In the genomic region with DNA sequence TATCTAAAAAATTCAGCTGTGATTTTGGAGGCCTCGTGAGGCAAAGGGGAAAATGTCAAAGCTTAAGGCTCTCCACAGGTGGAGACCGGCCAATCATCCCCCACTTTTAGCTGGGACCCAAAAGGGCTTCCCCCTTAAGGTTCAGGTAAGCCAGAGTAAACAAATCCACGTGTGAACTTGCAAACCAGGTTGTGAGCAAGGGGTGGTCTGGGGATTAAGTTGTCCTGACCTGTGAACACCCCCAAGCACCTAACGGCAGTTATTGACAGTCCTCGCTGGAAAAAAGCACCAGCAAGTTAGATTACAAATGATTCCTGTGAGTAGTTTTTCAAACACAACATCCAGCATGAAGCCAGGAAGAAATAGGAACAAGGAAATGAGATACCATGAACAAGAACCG, we compare ENCODE assay signal across 21 cellular contexts. TPM values are rescaled to one million over a fixed set of nuclear protein-coding genes. Genes with fewer than 3 reads are reported as not detected.
A peak's percentile ranks its signal among the peaks of the same experiment; 100 is the strongest.
DNase-seq lines count a peak whose midpoint lies in the region; ATAC-seq and TF ChIP-seq lines count a peak whose summit lies in the region.
"Had no signal": no experiment of that assay in that cellular context is flagged by ENCODE, and none has a peak within 500 bp of the region (broad histone marks: within the 10 kb centered on the region; RNA-seq: fewer than 3 reads in every experiment).

No MANE protein-coding gene starts in this region.

- H3K4me3 Mint-ChIP-seq in activated CD4-positive, alpha-beta T cell treated with anti-CD3 and anti-CD28 coated beads, Interleukin-2, amount 10 ng/mL, durations not matched to agents 7 days and 5 days = no peak overlapping the region
- no peak overlapping the region for H3K4me3 Mint-ChIP-seq in central memory CD8-positive, alpha-beta T cell
- no peak overlapping the region for H3K4me3 Mint-ChIP-seq in osteocyte (ENCODE audit: unreplicated experiment)
- H3K4me3 Mint-ChIP-seq: CD8-positive, alpha-beta memory T cell had no signal

- H3K4me1 ChIP-seq in BLaER1 treated with 17β-estradiol and CSF1 and Interleukin-3, amounts not matched to agents 10 nM and 100 nM = peaks cover 37 to 74% (median 56%) of the 10 kb centered on the region in 10 experiments

- peak overlapping the region in 7 of 11 experiments; percentile 18 to 47 (median 31); a peak in 9 of 22 replicates for H3K9ac ChIP-seq in BLaER1 treated with 17β-estradiol and CSF1 and Interleukin-3, amounts not matched to agents 10 nM and 100 nM

- H3K27me3 ChIP-seq in BLaER1 treated with 17β-estradiol and CSF1 and Interleukin-3, amounts not matched to agents 10 nM and 100 nM = no peaks in the 10 kb centered on the region

- no peaks in the 10 kb centered on the region for H3K36me3 Mint-ChIP-seq in activated CD4-positive, alpha-beta T cell treated with anti-CD3 and anti-CD28 coated beads, Interleukin-2, amount 10 ng/mL, durations not matched to agents 7 days and 5 days (ENCODE audit: low read depth)
- no peaks in the 10 kb centered on the region for H3K36me3 Mint-ChIP-seq in central memory CD8-positive, alpha-beta T cell (ENCODE audit: insufficient read depth)
- H3K36me3 Mint-ChIP-seq in osteocyte (ENCODE audit: unreplicated experiment) = no peaks in the 10 kb centered on the region
- H3K36me3 Mint-ChIP-seq: CD8-positive, alpha-beta memory T cell had no signal

- peaks cover 6% of the 10 kb centered on the region for H3K27me3 Mint-ChIP-seq in activated CD4-positive, alpha-beta T cell treated with anti-CD3 and anti-CD28 coated beads, Interleukin-2, amount 10 ng/mL, durations not matched to agents 7 days and 5 days
- H3K27me3 Mint-ChIP-seq in central memory CD8-positive, alpha-beta T cell = peaks cover 31% of the 10 kb centered on the region
- H3K27me3 Mint-ChIP-seq in osteocyte (ENCODE audit: unreplicated experiment) = peaks cover 3% of the 10 kb centered on the region

- H3K4me1 Mint-ChIP-seq in activated CD4-positive, alpha-beta T cell treated with anti-CD3 and anti-CD28 coated beads, Interleukin-2, amount 10 ng/mL, durations not matched to agents 7 days and 5 days = peaks cover 22% of the 10 kb centered on the region
- H3K4me1 Mint-ChIP-seq in central memory CD8-positive, alpha-beta T cell = no peaks in the 10 kb centered on the region
- H3K4me1 Mint-ChIP-seq in osteocyte (ENCODE audit: unreplicated experiment) = peaks cover 23% of the 10 kb centered on the region

- H3K27ac ChIP-seq in BLaER1 treated with 17β-estradiol and CSF1 and Interleukin-3, amounts not matched to agents 10 nM and 100 nM = peak overlapping the region in 9 of 11 experiments; percentile 38 to 78 (median 65); a peak in 16 of 22 replicates
- H3K27ac ChIP-seq: 22Rv1 had no signal

- no peaks in the 10 kb centered on the region for H3K9me3 ChIP-seq in BLaER1 treated with 17β-estradiol and CSF1 and Interleukin-3, amounts not matched to agents 10 nM and 100 nM (replicated peaks in 1 of 11)

- ATAC-seq in central memory CD8-positive, alpha-beta T cell (replicated peaks; ENCODE audit: extremely low read depth, poor library complexity, severe bottlenecking) = no peak
- ATAC-seq in HG03439 (IDR thresholded peaks at IDR 0.05; ENCODE audit: unreplicated experiment) = no peak
- ATAC-seq: K562 had no signal

- TF ChIP-seq CTCF in osteocyte (IDR thresholded peaks at IDR 0.05) = no peak

- peak; percentile 4 for DNase-seq in activated CD4-positive, alpha-beta T cell treated with anti-CD3 and anti-CD28 coated beads, Interleukin-2, amount 10 ng/mL, durations not matched to agents 7 days and 5 days
- no peak for DNase-seq in activated CD4-positive, alpha-beta T cell treated with anti-CD3 and anti-CD28 coated beads for 1 hour
- no peak for DNase-seq in central memory CD8-positive, alpha-beta T cell (ENCODE audit: low spot score in 2 of 2)
- DNase-seq in osteocyte (ENCODE audit: extremely low spot score, unreplicated experiment) = peak; percentile 64
- DNase-seq in NCI-H82 treated with DMSO at 0.1 percent for 48 hours (lab: John Stamatoyannopoulos, UW; ENCODE audit: unreplicated experiment) = no peak
- DNase-seq in NOMO-1 (lab: John Stamatoyannopoulos, UW; ENCODE audit: unreplicated experiment in 2 of 2) = no peak
- DNase-seq: CD8-positive, alpha-beta memory T cell; DND-41; GDM1; HCEC 1CT; NCI-H1417 treated with DMSO at 0.1 percent for 48 hours; NCI-H1930; NCI-H526 treated with DMSO at 0.1 percent for 48 hours; NK-92 treated with Interleukin-12 subunit alpha and Interleukin-12 subunit beta, amount 100 ng/mL, for 24 hours; OCI-M1; RPMI8226 had no signal

- H4K20me1 ChIP-seq in BLaER1 treated with 17β-estradiol and CSF1 and Interleukin-3, amounts not matched to agents 10 nM and 100 nM = no peaks in the 10 kb centered on the region

- H3K9me3 Mint-ChIP-seq in activated CD4-positive, alpha-beta T cell treated with anti-CD3 and anti-CD28 coated beads, Interleukin-2, amount 10 ng/mL, durations not matched to agents 7 days and 5 days = no peaks in the 10 kb centered on the region
- no peaks in the 10 kb centered on the region for H3K9me3 Mint-ChIP-seq in central memory CD8-positive, alpha-beta T cell
- H3K9me3 Mint-ChIP-seq in osteocyte (ENCODE audit: unreplicated experiment) = no peaks in the 10 kb centered on the region
- H3K9me3 Mint-ChIP-seq: CD8-positive, alpha-beta memory T cell had no signal

- no peak overlapping the region for H3K27ac Mint-ChIP-seq in activated CD4-positive, alpha-beta T cell treated with anti-CD3 and anti-CD28 coated beads, Interleukin-2, amount 10 ng/mL, durations not matched to agents 7 days and 5 days
- H3K27ac Mint-ChIP-seq in central memory CD8-positive, alpha-beta T cell (ENCODE audit: low read depth) = peak overlapping the region; percentile 8
- H3K27ac Mint-ChIP-seq in osteocyte (ENCODE audit: unreplicated experiment) = no peak overlapping the region

- no peaks in the 10 kb centered on the region for H3K36me3 ChIP-seq in BLaER1 treated with 17β-estradiol and CSF1 and Interleukin-3, amounts not matched to agents 10 nM and 100 nM

- CTCF ChIA-PET in activated CD4-positive, alpha-beta T cell treated with anti-CD3 and anti-CD28 coated beads, Interleukin-2, amount 10 ng/mL, durations not matched to agents 7 days and 5 days (lab: Charles Lee) = no interaction called here

- POLR2A ChIA-PET in activated CD4-positive, alpha-beta T cell treated with anti-CD3 and anti-CD28 coated beads, Interleukin-2, amount 10 ng/mL, durations not matched to agents 7 days and 5 days (lab: Charles Lee) = no interaction called here

- peak overlapping the region in 7 of 10 experiments; percentile 9 to 51 (median 24); a peak in 7 of 20 replicates for H3K4me3 ChIP-seq in BLaER1 treated with 17β-estradiol and CSF1 and Interleukin-3, amounts not matched to agents 10 nM and 100 nM
- H3K4me3 ChIP-seq: GM12878, K562 had no signal

- peak overlapping the region; percentile 77 to 94 (median 88) for H3K4me2 ChIP-seq in BLaER1 treated with 17β-estradiol and CSF1 and Interleukin-3, amounts not matched to agents 10 nM and 100 nM

RNA-seq across cellular contexts. Expression of gene MYO7B, which starts 42.9 kb away (rescaled TPM):
- total RNA-seq in activated CD4-positive, alpha-beta T cell treated with anti-CD3 and anti-CD28 coated beads, Interleukin-2, amount 10 ng/mL, durations not matched to agents 7 days and 5 days = under 1 TPM; 0.60 to 0.69 TPM
- total RNA-seq in osteocyte = not detected in 2 replicates
- total RNA-seq: CD8-positive, alpha-beta memory T cell; K562 had no signal

RNA-seq across cellular contexts. Expression of gene IWS1, which starts 52.1 kb away (rescaled TPM):
- total RNA-seq in activated CD4-positive, alpha-beta T cell treated with anti-CD3 and anti-CD28 coated beads, Interleukin-2, amount 10 ng/mL, durations not matched to agents 7 days and 5 days = 10 to 100 TPM; 43.0 to 46.9 TPM
- 39.8 and 40.9 TPM in 2 replicates for total RNA-seq in osteocyte

Comparison
In these comparisons a context has a peak if more than half of its experiments do, and no peak if none do; other contexts are left out.
1. DNase-seq: peak in activated CD4-positive, alpha-beta T cell treated with anti-CD3 and anti-CD28 coated beads, Interleukin-2, amount 10 ng/mL, durations not matched to agents 7 days and 5 days (single experiment) and osteocyte (single experiment); none in activated CD4-positive, alpha-beta T cell treated with anti-CD3 and anti-CD28 coated beads for 1 hour (single experiment), central memory CD8-positive, alpha-beta T cell (0 of 2), NCI-H82 treated with DMSO at 0.1 percent for 48 hours (single experiment) and NOMO-1 (0 of 2).